In the genomic region with DNA sequence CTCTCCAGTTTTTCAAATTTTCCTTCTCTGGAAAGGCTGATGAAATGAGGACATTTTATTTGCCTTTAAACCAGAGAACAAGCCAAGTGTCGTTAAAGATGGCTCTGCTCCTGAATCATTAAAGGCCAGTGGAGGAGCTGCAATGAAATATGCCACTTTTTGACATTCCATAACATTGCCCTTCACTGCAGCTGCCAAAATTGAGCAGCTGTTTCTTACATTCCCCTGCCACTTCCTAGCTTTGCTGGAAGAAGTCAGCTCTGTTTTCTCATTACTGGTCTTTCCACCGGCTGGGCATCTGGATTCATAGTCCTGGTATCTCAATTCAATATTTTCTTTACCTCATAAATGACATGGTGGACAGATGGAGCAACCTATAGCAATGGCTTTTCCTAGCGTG, we compare ENCODE assay signal across 5 cellular contexts. TPM values are rescaled to one million over a fixed set of nuclear protein-coding genes. Genes with fewer than 3 reads are reported as not detected.
"Had no signal": no experiment of that assay in that cellular context is flagged by ENCODE, and none has a peak within 500 bp of the region (broad histone marks: within the 10 kb centered on the region; RNA-seq: fewer than 3 reads in every experiment).

No MANE protein-coding gene starts in this region.

- H3K4me2 ChIP-seq: GM23338 had no signal

- H2AFZ ChIP-seq: GM23338 had no signal

- DNase-seq: H9, HCEC 1CT, IMR-90 had no signal

- H3K4me3 ChIP-seq: GM23338 had no signal

RNA-seq across cellular contexts. Expression of a gene that starts 45.5 kb away (rescaled TPM):
- total RNA-seq: GM23338, H9, HT-29, IMR-90 had no signal
- polyA plus RNA-seq: IMR-90 had no signal
